ENCODE assay signal across 14 cellular contexts in genomic region chr20:15923030-15923776, GRCh38.
DNase-seq lines count a peak whose midpoint lies in the region; ATAC-seq and TF ChIP-seq lines count a peak whose summit lies in the region.
"Had no signal": no experiment of that assay in that cellular context is flagged by ENCODE, and none has a peak within 500 bp of the region (broad histone marks: within the 10 kb centered on the region; RNA-seq: fewer than 3 reads in every experiment).

No MANE protein-coding gene starts in this region.

- 94% methylated on average over 8 of the region's 8 CpGs for WGBS in suprapubic skin
- WGBS in lower leg skin, 2 donors = 85 to 94% methylated on average over 8 of the region's 8 CpGs

- no peak for TF ChIP-seq EP300 in suprapubic skin (IDR thresholded peaks at IDR 0.05)

- intact Hi-C loops in lower leg skin (cut with DNase I; ENCODE audit: low total_unique reads) = no loop called here
- intact Hi-C loops in activated CD4-positive, alpha-beta T cell treated with anti-CD3 and anti-CD28 coated beads for 36 hours (cut with DNase I, micrococcal nuclease) = no loop called here

- no peak overlapping the region for H3K27ac ChIP-seq in suprapubic skin
- H3K27ac ChIP-seq: foreskin keratinocyte had no signal

- no peaks in the 10 kb centered on the region for H3K36me3 ChIP-seq in suprapubic skin

- no peaks in the 10 kb centered on the region for H3K27me3 Mint-ChIP-seq in IgD-negative memory B cell
- H3K27me3 Mint-ChIP-seq in activated CD4-positive, alpha-beta T cell treated with anti-CD3 and anti-CD28 coated beads for 36 hours = no peaks in the 10 kb centered on the region

- POLR2A ChIA-PET in activated CD4-positive, alpha-beta T cell treated with anti-CD3 and anti-CD28 coated beads for 36 hours (lab: Charles Lee) = no interaction called here

- H3K4me3 Mint-ChIP-seq in IgD-negative memory B cell = peak overlapping the region in 3 of 4 donors; percentile 23 to 87 (median 77)
- no peak overlapping the region for H3K4me3 Mint-ChIP-seq in activated CD4-positive, alpha-beta T cell treated with anti-CD3 and anti-CD28 coated beads for 36 hours
- H3K4me3 Mint-ChIP-seq: nephron progenitor cell had no signal

- ATAC-seq in GM19438 (IDR thresholded peaks at IDR 0.05; ENCODE audit: low read depth, unreplicated experiment) (peak; percentile 61), HG02870 (IDR thresholded peaks at IDR 0.05; ENCODE audit: unreplicated experiment) (peak; percentile 74)
- no peak for ATAC-seq in activated CD4-positive, alpha-beta T cell treated with anti-CD3 and anti-CD28 coated beads for 36 hours
- ATAC-seq: foreskin keratinocyte had no signal

- peaks cover 38 to 60% (median 40%) of the 10 kb centered on the region in 3 donors for H3K4me1 Mint-ChIP-seq in IgD-negative memory B cell
- no peaks in the 10 kb centered on the region for H3K4me1 Mint-ChIP-seq in activated CD4-positive, alpha-beta T cell treated with anti-CD3 and anti-CD28 coated beads for 36 hours
- H3K4me1 Mint-ChIP-seq: nephron progenitor cell had no signal

- H3K9me3 Mint-ChIP-seq in IgD-negative memory B cell = peaks cover 0 to 2% (median 0%) of the 10 kb centered on the region in 3 donors
- H3K9me3 Mint-ChIP-seq in activated CD4-positive, alpha-beta T cell treated with anti-CD3 and anti-CD28 coated beads for 36 hours (ENCODE audit: low read depth) = no peaks in the 10 kb centered on the region
- H3K9me3 Mint-ChIP-seq: nephron progenitor cell had no signal

- no peak overlapping the region for H3K4me3 ChIP-seq in suprapubic skin
- no peak overlapping the region for H3K4me3 ChIP-seq in lower leg skin (ENCODE audit: low read depth, poor library complexity, severe bottlenecking)

- H3K27ac Mint-ChIP-seq in IgD-negative memory B cell = peak overlapping the region in 1 of 3 donors; percentile 0
- no peak overlapping the region for H3K27ac Mint-ChIP-seq in activated CD4-positive, alpha-beta T cell treated with anti-CD3 and anti-CD28 coated beads for 36 hours
- H3K27ac Mint-ChIP-seq: nephron progenitor cell had no signal

- no peaks in the 10 kb centered on the region for H3K9me3 ChIP-seq in suprapubic skin

- DNase-seq in CD1c-positive myeloid dendritic cell (ENCODE audit: extremely low spot score) (peak; percentile 42), suprapubic skin (ENCODE audit: low spot score in 2 of 2) (no peak), lower leg skin (ENCODE audit: low spot score in 2 of 2) (no peak), cerebellar cortex (ENCODE audit: low spot score) (no peak)
- no peak for DNase-seq in activated CD4-positive, alpha-beta T cell treated with anti-CD3 and anti-CD28 coated beads for 36 hours
- DNase-seq: ACHN; dermis blood vessel endothelial cell; foreskin keratinocyte; NCI-H1694; nephron progenitor cell; stimulated activated CD4-positive, alpha-beta T cell treated with anti-CD3 and anti-CD28 coated beads, Interleukin-12 subunit alpha, Interleukin-12 subunit beta, amount 100 ng/mL, for 4 hours had no signal

- TF ChIP-seq CTCF in suprapubic skin (IDR thresholded peaks at IDR 0.05) = no peak
- TF ChIP-seq CTCF in lower leg skin (IDR thresholded peaks at IDR 0.05) = no peak

- no peaks in the 10 kb centered on the region for H3K27me3 ChIP-seq in suprapubic skin
- H3K27me3 ChIP-seq: foreskin keratinocyte had no signal

- H3K36me3 Mint-ChIP-seq in IgD-negative memory B cell = peaks cover 7% of the 10 kb centered on the region
- H3K36me3 Mint-ChIP-seq in activated CD4-positive, alpha-beta T cell treated with anti-CD3 and anti-CD28 coated beads for 36 hours (ENCODE audit: low read depth) = no peaks in the 10 kb centered on the region

- no peak for TF ChIP-seq POLR2A in suprapubic skin (IDR thresholded peaks at IDR 0.05)
- TF ChIP-seq POLR2A in lower leg skin (IDR thresholded peaks at IDR 0.05) = no peak

- H3K4me1 ChIP-seq in suprapubic skin = no peaks in the 10 kb centered on the region
- H3K4me1 ChIP-seq: foreskin keratinocyte had no signal

- CTCF ChIA-PET in activated CD4-positive, alpha-beta T cell treated with anti-CD3 and anti-CD28 coated beads for 36 hours (lab: Charles Lee) = no interaction called here
